Comparison of ENCODE assay signal across 8 cellular contexts in the genomic region with DNA sequence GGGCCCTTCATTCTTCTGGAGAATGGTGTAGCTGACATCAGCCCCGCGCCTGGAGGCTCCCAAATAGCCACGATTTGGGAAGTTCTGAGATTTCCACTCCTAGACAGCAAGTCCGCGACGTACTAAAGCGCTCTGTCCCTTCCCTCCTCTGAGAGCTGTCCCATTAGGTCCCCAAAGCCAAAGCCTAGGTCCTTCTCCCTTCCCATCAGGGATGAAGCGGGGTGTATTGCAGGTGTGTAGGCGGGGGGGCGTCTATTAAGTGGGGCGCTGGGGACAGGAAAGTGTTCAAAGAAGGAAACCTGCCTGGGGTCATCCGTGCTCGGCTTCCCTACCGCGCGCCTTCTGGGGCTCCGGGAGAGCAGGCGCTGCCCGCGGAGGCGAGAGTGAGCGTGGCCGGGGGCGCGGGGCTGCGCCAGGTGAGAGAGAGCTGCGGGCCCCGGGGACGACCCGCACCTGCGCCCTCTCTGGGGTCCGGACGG. TPM values are rescaled to one million over a fixed set of nuclear protein-coding genes. Genes with fewer than 3 reads are reported as not detected.
DNase-seq lines count a peak whose midpoint lies in the region; ATAC-seq and TF ChIP-seq lines count a peak whose summit lies in the region.

No MANE protein-coding gene starts in this region.

- TF ChIP-seq CTCF in colonic mucosa (IDR thresholded peaks at IDR 0.05): no peak

- H3K9ac ChIP-seq in colonic mucosa (ENCODE audit: low read depth in 2 of 2, low read length in 2 of 2): peak overlapping the region; percentile 26 to 69

- no peaks in the 10 kb centered on the region for H3K4me1 ChIP-seq in colonic mucosa
- peaks cover 13% of the 10 kb centered on the region for H3K4me1 ChIP-seq in mononuclear cell (ENCODE audit: insufficient read depth, low read length)

- no peaks in the 10 kb centered on the region for H3K36me3 ChIP-seq in colonic mucosa

- peaks cover 27% of the 10 kb centered on the region for H3K27me3 ChIP-seq in colonic mucosa
- H3K27me3 ChIP-seq in mononuclear cell (ENCODE audit: insufficient read depth, low read length): peaks cover 73% of the 10 kb centered on the region

- H3K9me3 ChIP-seq in colonic mucosa (no peaks in the 10 kb centered on the region), mononuclear cell (ENCODE audit: low read depth, low read length) (peaks cover 3% of the 10 kb centered on the region)

- DNase-seq in COLO668 (lab: John Stamatoyannopoulos, UW; ENCODE audit: unreplicated experiment) (peak; percentile 34), colonic mucosa (no peak), NCI-H446 treated with DMSO at 0.1 percent for 48 hours (lab: John Stamatoyannopoulos, UW) (no peak), DMS79 (lab: John Stamatoyannopoulos, UW) (no peak), AG08395 (ENCODE audit: low spot score) (no peak)

- intact Hi-C loops in colonic mucosa (cut with DNase I): no loop called here

- ATAC-seq in HG03196 (IDR thresholded peaks at IDR 0.05; ENCODE audit: unreplicated experiment): peak; percentile 10
- no peak for ATAC-seq in HG02623 (IDR thresholded peaks at IDR 0.05; ENCODE audit: unreplicated experiment)

- no peak overlapping the region for H3K27ac ChIP-seq in colonic mucosa

- H3K4me3 ChIP-seq in colonic mucosa: peak overlapping the region; percentile 47
- peak overlapping the region; percentile 24 for H3K4me3 ChIP-seq in mononuclear cell (ENCODE audit: low read length)

RNA-seq across cellular contexts. Expression of a gene that starts 0.6 kb away (rescaled TPM):
- total RNA-seq in colonic mucosa (1 to 10 TPM; 2.3 to 5.6 TPM), mononuclear cell (0.52 TPM)
